Comparison of ENCODE assay signal across 24 cellular contexts in genomic region chr2:103119352-103119751, GRCh38.
DNase-seq lines count a peak whose midpoint lies in the region; ATAC-seq, FAIRE-seq and TF ChIP-seq lines count a peak whose summit lies in the region.
"Had no signal": no experiment of that assay in that cellular context is flagged by ENCODE, and none has a peak within 500 bp of the region (broad histone marks: within the 10 kb centered on the region; RNA-seq: fewer than 3 reads in every experiment).

No MANE protein-coding gene starts in this region.

- no peak overlapping the region for H2AK5ac ChIP-seq in H1 (ENCODE audit: low read depth, low read length)

- no peak overlapping the region for H2BK120ac ChIP-seq in H1 (replicated peaks; ENCODE audit: low read depth, low read length)

- no peak overlapping the region for H3K4me2 ChIP-seq in HepG2 (ENCODE audit: low read depth, low read length)
- H3K4me2 ChIP-seq in H1 (ENCODE audit: insufficient read depth in 1 of 2, low read depth in 2 of 2, low read length in 2 of 2) = no peak overlapping the region
- H3K4me2 ChIP-seq: BLaER1 had no signal

- H3K23me2 ChIP-seq in H1 (ENCODE audit: low read depth, low read length) = no peaks in the 10 kb centered on the region

- no peaks in the 10 kb centered on the region for H3K27me3 Mint-ChIP-seq in T-helper 17 cell
- H3K27me3 Mint-ChIP-seq: CD4-positive, alpha-beta memory T cell; CD4-positive, CD25-positive, alpha-beta regulatory T cell; CD8-positive, alpha-beta memory T cell had no signal

- CTCF ChIA-PET in HepG2 (lab: Yijun Ruan, JAX; ENCODE audit: low intra/inter-chr PET ratio, low total read pairs) = no interaction called here
- CTCF ChIA-PET in H1 (lab: Charles Lee; ENCODE audit: partially characterized antibody) = interaction anchor here (0.6 kb wide), 1 partner anchor 42 kb away, joined by 4 read pairs; no protein-coding TSS in a partner anchor

- no TSS peak for BruUV-seq in HepG2 (replicated peaks; lab: Mats Ljungman, UMichigan)

- in situ Hi-C loops in HepG2 (cut with HindIII; ENCODE audit: extremely low pct_ligation_motif_present, low pct_unique_long_range_greater_than_20kb) = no loop called here

- POLR2A ChIA-PET in HepG2 (lab: Yijun Ruan, JAX) (no interaction called here), H1 (lab: Charles Lee; ENCODE audit: partially characterized antibody) (no interaction called here)

- H3K4me3 ChIP-seq in HepG2 (replicated peaks in 1 of 3; ENCODE audit: insufficient read depth in 1 of 3, low read depth in 2 of 3, low read length in 3 of 3) (no peak overlapping the region), right lobe of liver (no peak overlapping the region), H1 (ENCODE audit: extremely low read depth in 1 of 4, insufficient read depth in 2 of 4, low read depth in 3 of 4, low read length in 4 of 4) (no peak overlapping the region)
- H3K4me3 ChIP-seq: BLaER1 had no signal

- TF ChIP-seq RAD21 in HepG2 (CRISPR knock-in tag; IDR thresholded peaks at IDR 0.05) (no peak), H1 (IDR thresholded peaks at IDR 0.05 in 1 of 2, conservative IDR thresholded peaks at IDR 0.05 in 1 of 2; ENCODE audit: low read depth in 2 of 2, low read length in 2 of 2) (no peak)

- H3K9me3 ChIP-seq in HepG2 (ENCODE audit: low read length) = no peaks in the 10 kb centered on the region
- no peaks in the 10 kb centered on the region for H3K9me3 ChIP-seq in right lobe of liver
- H3K9me3 ChIP-seq in H1 (ENCODE audit: insufficient read depth in 2 of 2, low read depth in 1 of 2, low read length in 1 of 2) = no peaks in the 10 kb centered on the region
- H3K9me3 ChIP-seq in T-helper 17 cell (ENCODE audit: control insufficient read depth, low read length, poor library complexity, severe bottlenecking) = no peaks in the 10 kb centered on the region
- H3K9me3 ChIP-seq: BE2C, BLaER1, Caco-2 had no signal

- FAIRE-seq in HepG2 (lab: Jason Lieb, UNC) = no peak
- no peak for FAIRE-seq in H1 (lab: Jason Lieb, UNC)
- FAIRE-seq: D721Med, G401.6, GM12891, GM18507 had no signal

- no peak for TF ChIP-seq EP300 in HepG2 (IDR thresholded peaks at IDR 0.05; ENCODE audit: low read depth in 2 of 2, low read length in 2 of 2)
- TF ChIP-seq EP300 in HepG2 (CRISPR knock-in tag; IDR thresholded peaks at IDR 0.05; ENCODE audit: borderline replicate concordance) = no peak
- no peak for TF ChIP-seq EP300 in H1 (IDR thresholded peaks at IDR 0.05; ENCODE audit: borderline replicate concordance in 1 of 2, low read depth in 2 of 2, low read length in 2 of 2)

- H2BK15ac ChIP-seq in H1 (ENCODE audit: low read length) = no peak overlapping the region

- H3K4me1 ChIP-seq in HepG2 (ENCODE audit: insufficient read depth, low read length) (no peaks in the 10 kb centered on the region), right lobe of liver (no peaks in the 10 kb centered on the region), H1 (replicated peaks in 1 of 4; ENCODE audit: control insufficient read depth in 3 of 4, insufficient read depth in 4 of 4, low read length in 3 of 4) (no peaks in the 10 kb centered on the region)
- H3K4me1 ChIP-seq: BE2C, BLaER1, Caco-2 had no signal

- no peak overlapping the region for H2BK20ac ChIP-seq in H1 (ENCODE audit: low read length)

- no peaks in the 10 kb centered on the region for H3K36me3 Mint-ChIP-seq in T-helper 17 cell (ENCODE audit: low read depth)
- H3K36me3 Mint-ChIP-seq: CD14-positive monocyte; CD4-positive, alpha-beta memory T cell; CD4-positive, CD25-positive, alpha-beta regulatory T cell; CD8-positive, alpha-beta memory T cell had no signal

- no peak overlapping the region for H3K56ac ChIP-seq in H1 (replicated peaks; ENCODE audit: insufficient read length, low read depth, low read length)

- H3K79me1 ChIP-seq in H1 (ENCODE audit: low read depth, low read length) = no peaks in the 10 kb centered on the region

- H3K36me3 ChIP-seq in HepG2 (replicated peaks in 1 of 2; ENCODE audit: control insufficient read depth in 1 of 2, insufficient read depth in 2 of 2, low read length in 2 of 2) (no peaks in the 10 kb centered on the region), right lobe of liver (no peaks in the 10 kb centered on the region), H1 (ENCODE audit: control insufficient read depth in 2 of 4, insufficient read depth in 4 of 4, low read length in 3 of 4) (no peaks in the 10 kb centered on the region)
- H3K36me3 ChIP-seq: BE2C, BLaER1 had no signal

- H3K79me2 ChIP-seq in HepG2 (ENCODE audit: insufficient read depth, low read length) (no peaks in the 10 kb centered on the region), H1 (ENCODE audit: control insufficient read depth in 1 of 2, insufficient read depth in 2 of 2, low read length in 2 of 2) (no peaks in the 10 kb centered on the region)

- H2BK12ac ChIP-seq in H1 (ENCODE audit: low read depth, low read length) = no peak overlapping the region

- no peak overlapping the region for H4K91ac ChIP-seq in H1 (replicated peaks; ENCODE audit: insufficient read length, low read length)

- H3K27ac ChIP-seq in HepG2 (ENCODE audit: extremely low read length, insufficient read depth, low read length) (no peak overlapping the region), right lobe of liver (no peak overlapping the region), H1 (ENCODE audit: low read depth, low read length) (no peak overlapping the region)
- H3K27ac ChIP-seq: 22Rv1, BLaER1 had no signal

- no peak overlapping the region for H3K18ac ChIP-seq in H1 (ENCODE audit: extremely low read depth, low read length)

- H3K4ac ChIP-seq in H1 (replicated peaks; ENCODE audit: insufficient read length, low read depth, low read length) = no peak overlapping the region

- H3K23ac ChIP-seq in H1 (ENCODE audit: insufficient read length) = no peak overlapping the region

- no peak for ATAC-seq in HepG2
- no peak for ATAC-seq in right lobe of liver
- no peak for ATAC-seq in GM18505 (IDR thresholded peaks at IDR 0.05; ENCODE audit: unreplicated experiment)
- no peak for ATAC-seq in T-helper 17 cell

- no peak overlapping the region for H3K4me3 Mint-ChIP-seq in T-helper 17 cell
- H3K4me3 Mint-ChIP-seq: CD14-positive monocyte; CD4-positive, alpha-beta memory T cell; CD4-positive, CD25-positive, alpha-beta regulatory T cell; CD8-positive, alpha-beta memory T cell had no signal

- H2AFZ ChIP-seq in HepG2 (ENCODE audit: low read length) = no peak overlapping the region
- H2AFZ ChIP-seq in H1 (ENCODE audit: low read length) = no peak overlapping the region

- no peaks in the 10 kb centered on the region for H4K20me1 ChIP-seq in HepG2 (ENCODE audit: insufficient read depth, low read length)
- no peaks in the 10 kb centered on the region for H4K20me1 ChIP-seq in H1 (replicated peaks in 1 of 2; ENCODE audit: control insufficient read depth in 1 of 2, insufficient read depth in 2 of 2, low read length in 2 of 2)
- H4K20me1 ChIP-seq: BLaER1 had no signal

- H4K8ac ChIP-seq in H1 (ENCODE audit: extremely low read depth, insufficient read depth, low read length) = no peak overlapping the region

- intact Hi-C loops in HepG2 (cut with micrococcal nuclease; ENCODE audit: unreplicated experiment) = no loop called here
- intact Hi-C loops in right lobe of liver (cut with DNase I) = no loop called here

- no peak overlapping the region for H3K14ac ChIP-seq in H1 (ENCODE audit: insufficient read length)

- H4K5ac ChIP-seq in H1 (ENCODE audit: insufficient read length, low read depth, low read length) = no peak overlapping the region

- H3K27ac Mint-ChIP-seq in T-helper 17 cell = no peak overlapping the region
- H3K27ac Mint-ChIP-seq: CD14-positive monocyte; CD4-positive, alpha-beta memory T cell; CD4-positive, CD25-positive, alpha-beta regulatory T cell; CD8-positive, alpha-beta memory T cell had no signal

- DNase-seq in HepG2 (ENCODE audit: low spot score) (no peak), right lobe of liver (no peak), OCI-M1 (lab: John Stamatoyannopoulos, UW) (peak; percentile 13), H1 (ENCODE audit: low read depth in 1 of 2, low spot score in 2 of 2) (no peak), NCI-H2107 (lab: John Stamatoyannopoulos, UW) (no peak), T-helper 17 cell (no peak)
- DNase-seq: ACHN; BE2C; C1 segment of cervical spinal cord; Caco-2; Calu3; CD4-positive, alpha-beta memory T cell; CD4-positive, CD25-positive, alpha-beta regulatory T cell; CD8-positive, alpha-beta memory T cell; DMS79 treated with DMSO at 0.1 percent for 48 hours; GF-D8 had no signal

- TF ChIP-seq CTCF in HepG2 (CRISPR knock-in tag; IDR thresholded peaks at IDR 0.05) = no peak
- no peak for TF ChIP-seq CTCF in right lobe of liver (IDR thresholded peaks at IDR 0.05)
- no peak for TF ChIP-seq CTCF in H1 (IDR thresholded peaks at IDR 0.05; ENCODE audit: control extremely low read depth in 1 of 3, insufficient read depth in 1 of 3, low read depth in 1 of 3, low read length in 3 of 3)

- no peak overlapping the region for H2BK5ac ChIP-seq in H1 (ENCODE audit: low read depth, low read length)

- no peaks in the 10 kb centered on the region for H3K4me1 Mint-ChIP-seq in T-helper 17 cell
- H3K4me1 Mint-ChIP-seq: CD14-positive monocyte; CD4-positive, alpha-beta memory T cell; CD4-positive, CD25-positive, alpha-beta regulatory T cell; CD8-positive, alpha-beta memory T cell had no signal

- H3K27me3 ChIP-seq in HepG2 (ENCODE audit: control insufficient read depth in 1 of 2, insufficient read depth in 2 of 2, low read length in 2 of 2) (no peaks in the 10 kb centered on the region), right lobe of liver (no peaks in the 10 kb centered on the region), H1 (replicated peaks in 1 of 4; ENCODE audit: control insufficient read depth in 3 of 4, extremely low read depth in 1 of 4, insufficient read depth in 3 of 4, low read length in 3 of 4) (no peaks in the 10 kb centered on the region)
- H3K27me3 ChIP-seq: BE2C, BLaER1 had no signal

- TF ChIP-seq POLR2A in HepG2 (IDR thresholded peaks at IDR 0.05; ENCODE audit: insufficient read depth in 1 of 2, low read depth in 2 of 2, low read length in 2 of 2) (no peak), right lobe of liver (IDR thresholded peaks at IDR 0.05) (no peak), H1 (IDR thresholded peaks at IDR 0.05; ENCODE audit: control extremely low read depth in 1 of 2, low read depth in 2 of 2, low read length in 2 of 2) (no peak), GM18505 (IDR thresholded peaks at IDR 0.05; ENCODE audit: borderline replicate concordance, extremely low read depth, insufficient read depth, insufficient read length) (no peak)

- H3K9ac ChIP-seq in HepG2 (ENCODE audit: insufficient read depth, low read depth, low read length) = no peak overlapping the region
- no peak overlapping the region for H3K9ac ChIP-seq in H1 (replicated peaks in 1 of 4; ENCODE audit: extremely low read depth in 1 of 4, low read depth in 3 of 4, low read length in 3 of 4)
- H3K9ac ChIP-seq: BLaER1 had no signal

TF ChIP-seq in HepG2, 621 proteins besides CTCF, POLR2A, EP300 and RAD21 (continues in another document):
- no peak for TF ChIP-seq KDM5B (CRISPR knock-in tag; IDR thresholded peaks at IDR 0.05; ENCODE audit: borderline replicate concordance)
- peak; percentile 27 to 50; a peak in 2 of 4 replicates for TF ChIP-seq MAFK (conservative IDR thresholded peaks at IDR 0.05 in 1 of 2, IDR thresholded peaks at IDR 0.05 in 1 of 2; ENCODE audit: low read length in 2 of 2)

TF ChIP-seq in H1, 55 proteins besides CTCF, POLR2A, EP300 and RAD21 (continues in another document):
- TF ChIP-seq MAX (IDR thresholded peaks at IDR 0.05) = no peak

Comparison
In these comparisons a context has a peak if more than half of its experiments do, and no peak if none do; other contexts are left out.
1. Of the 41 proteins assayed by ChIP-seq in both HepG2 and H1: peak only in HepG2: none; only in H1: none; in both: MAFK; in neither: 40.